Comparison of ENCODE assay signal across 22 cellular contexts in genomic region chr18:8760984-8761383, GRCh38.
"Had no signal": no experiment of that assay in that cellular context is flagged by ENCODE, and none has a peak within 500 bp of the region (broad histone marks: within the 10 kb centered on the region; RNA-seq: fewer than 3 reads in every experiment).

No MANE protein-coding gene starts in this region.

- H3K4me1 ChIP-seq: gastrocnemius medialis, left lung, lower lobe of right lung had no signal

- H3K36me3 ChIP-seq: esophagus muscularis mucosa, gastrocnemius medialis, heart right ventricle, left lung, lower lobe of right lung had no signal

- H3K9me3 ChIP-seq: esophagus muscularis mucosa, gastrocnemius medialis, left lung, lower lobe of right lung had no signal

- H3K27me3 ChIP-seq: dorsolateral prefrontal cortex, esophagus muscularis mucosa, gastrocnemius medialis, heart right ventricle, left lung had no signal

- H3K4me3 ChIP-seq: coronary artery, dorsolateral prefrontal cortex, esophagus muscularis mucosa, gastrocnemius medialis, heart right ventricle, left lung, lower lobe of right lung had no signal

- H3K27ac ChIP-seq: coronary artery, esophagus muscularis mucosa, gastrocnemius medialis, heart right ventricle, left lung, lower lobe of right lung had no signal

- ATAC-seq: gastrocnemius medialis, heart right ventricle, left cardiac atrium, left lung, left ventricle myocardium superior, lower lobe of right lung had no signal

- FAIRE-seq: colon, endothelial cell of umbilical vein, islet of Langerhans, keratinocyte had no signal

- DNase-seq: dermis blood vessel endothelial cell; dorsolateral prefrontal cortex; effector CD4-positive, alpha-beta T cell; effector memory CD4-positive, alpha-beta T cell; foreskin fibroblast; foreskin melanocyte; gastrocnemius medialis; glutamatergic neuron; head of caudate nucleus; heart right ventricle; hippocampal formation; left cardiac atrium; left lung; left ventricle myocardium superior; lower lobe of right lung; mesenchymal stem cell had no signal
